ENCODE assay signal across 8 cellular contexts in the genomic region with DNA sequence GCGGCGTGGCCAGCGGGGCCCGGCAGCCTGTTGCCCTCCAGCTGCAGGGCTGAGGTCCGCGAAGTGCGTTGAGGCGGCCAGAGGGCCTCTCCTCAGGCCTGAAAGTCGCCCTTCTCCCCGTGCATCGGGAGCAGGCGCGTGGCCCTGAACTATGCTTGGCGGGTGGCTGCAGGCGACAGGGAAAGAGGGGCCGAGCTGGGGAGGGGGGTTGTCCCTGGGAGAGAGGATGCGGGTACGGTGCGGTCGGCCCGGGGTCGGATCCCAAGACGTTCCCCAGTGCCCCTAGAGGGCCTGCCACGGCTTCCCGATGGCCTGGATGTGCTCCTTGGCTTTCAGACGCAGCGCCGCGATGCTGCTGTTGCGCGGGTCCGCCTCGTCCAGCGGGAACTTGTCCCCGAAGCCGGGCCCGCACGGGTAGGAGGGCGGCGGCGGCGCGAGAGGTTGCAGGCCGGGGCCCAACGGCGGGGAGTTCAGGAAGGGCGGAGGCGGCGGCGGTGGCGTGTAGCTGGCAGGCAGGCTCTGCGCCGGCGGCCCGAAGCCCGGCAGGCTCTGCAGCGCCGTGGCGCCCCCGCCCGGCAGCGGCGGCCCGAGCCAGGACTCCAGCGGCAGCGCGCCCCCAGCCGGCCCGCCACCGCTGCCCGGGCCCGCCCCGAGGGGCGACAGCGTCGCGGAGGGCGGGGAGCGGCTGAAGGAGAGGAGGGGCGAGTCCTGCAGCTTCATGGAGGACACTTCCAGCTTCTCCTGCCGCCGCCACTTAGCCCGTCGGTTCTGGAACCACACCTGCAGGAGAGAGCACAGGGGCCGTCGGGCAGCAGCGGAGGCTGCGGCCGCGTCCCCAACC. TPM values are rescaled to one million over a fixed set of nuclear protein-coding genes. Genes with fewer than 3 reads are reported as not detected.
DNase-seq lines count a peak whose midpoint lies in the region; ATAC-seq and TF ChIP-seq lines count a peak whose summit lies in the region.

No MANE protein-coding gene starts in this region.

- peaks cover 86% of the 10 kb centered on the region for H3K27me3 Mint-ChIP-seq in progenitor cell of endocrine pancreas

- TF ChIP-seq CTCF in progenitor cell of endocrine pancreas (IDR thresholded peaks at IDR 0.05; ENCODE audit: unreplicated experiment) = peak; percentile 47

- DNase-seq in EH (ENCODE audit: low read depth) (peak; percentile 8), SK-MEL-5 (ENCODE audit: low read depth, low spot score) (peak; percentile 32), progenitor cell of endocrine pancreas (ENCODE audit: low spot score, unreplicated experiment) (peak; percentile 59)

- in situ Hi-C loops in SK-MEL-5 (cut with HindIII; ENCODE audit: low pct_unique_long_range_greater_than_20kb, low sequenced_read_pairs) = no loop called here

- H3K4me1 Mint-ChIP-seq in progenitor cell of endocrine pancreas (ENCODE audit: low read depth) = peaks cover 4% of the 10 kb centered on the region

- H3K4me3 Mint-ChIP-seq in progenitor cell of endocrine pancreas (ENCODE audit: low read depth) = peak overlapping the region; percentile 52

- peak; percentile 58 for ATAC-seq in HG02759 (IDR thresholded peaks at IDR 0.05; ENCODE audit: unreplicated experiment)
- ATAC-seq in esophagus mucosa = peak; percentile 61
- ATAC-seq in HG03565 (IDR thresholded peaks at IDR 0.05; ENCODE audit: unreplicated experiment) = no peak
- ATAC-seq in GM21528 (IDR thresholded peaks at IDR 0.05; ENCODE audit: low FRiP score, unreplicated experiment) = no peak
- ATAC-seq in GM19023 (IDR thresholded peaks at IDR 0.05; ENCODE audit: unreplicated experiment) = no peak

- no peaks in the 10 kb centered on the region for H3K9me3 Mint-ChIP-seq in progenitor cell of endocrine pancreas (ENCODE audit: low read depth)

- H3K36me3 Mint-ChIP-seq in progenitor cell of endocrine pancreas (ENCODE audit: insufficient read depth) = no peaks in the 10 kb centered on the region

- no peak overlapping the region for H3K27ac Mint-ChIP-seq in progenitor cell of endocrine pancreas

RNA-seq across cellular contexts. Expression of gene RAX, which starts 4.3 kb away (rescaled TPM):
- total RNA-seq in SK-MEL-5 (2014; rRNA removed; shearing (Covaris generic)) = not detected in 2 replicates
- not detected in 2 replicates for polyA plus RNA-seq in SK-MEL-5 (2015; cell fraction: cytosol; rRNA removed)
- not detected in 2 replicates for polyA plus RNA-seq in SK-MEL-5 (2015; cell fraction: nucleus; rRNA removed)
- total RNA-seq in esophagus mucosa = not detected
- total RNA-seq in progenitor cell of endocrine pancreas = not detected in 2 replicates

RNA-seq across cellular contexts. Expression of gene GRP, which starts 49.0 kb away (rescaled TPM):
- not detected in 2 replicates for total RNA-seq in SK-MEL-5 (2014; rRNA removed; shearing (Covaris generic))
- not detected in 2 replicates for polyA plus RNA-seq in SK-MEL-5 (2015; cell fraction: cytosol; rRNA removed)
- not detected in 2 replicates for polyA plus RNA-seq in SK-MEL-5 (2015; cell fraction: nucleus; rRNA removed)
- not detected for total RNA-seq in esophagus mucosa
- not detected in 2 replicates for total RNA-seq in progenitor cell of endocrine pancreas

RNA-seq across cellular contexts. Expression of gene CPLX4, which starts 49.5 kb away (rescaled TPM):
- total RNA-seq in SK-MEL-5 (2014; rRNA removed; shearing (Covaris generic)) = not detected in 2 replicates
- not detected in 2 replicates for polyA plus RNA-seq in SK-MEL-5 (2015; cell fraction: cytosol; rRNA removed)
- not detected in 2 replicates for polyA plus RNA-seq in SK-MEL-5 (2015; cell fraction: nucleus; rRNA removed)
- total RNA-seq in esophagus mucosa (not detected), progenitor cell of endocrine pancreas (not detected in 2 replicates)

Comparison
In these comparisons a context has a peak if more than half of its experiments do, and no peak if none do; other contexts are left out.
1. DNase-seq: peak in every context shown above with its lines; median percentile 59 in progenitor cell of endocrine pancreas; 32 in SK-MEL-5; 8 in EH.
2. ATAC-seq: peak in HG02759 (single experiment) and esophagus mucosa (single experiment); none in HG03565 (single experiment), GM21528 (single experiment) and GM19023 (single experiment).